22 cellular contexts compared by ENCODE assay signal in genomic region chr9:114497220-114497619, GRCh38. TPM values are rescaled to one million over a fixed set of nuclear protein-coding genes. Genes with fewer than 3 reads are reported as not detected.
DNase-seq lines count a peak whose midpoint lies in the region; ATAC-seq and TF ChIP-seq lines count a peak whose summit lies in the region.
"Had no signal": no experiment of that assay in that cellular context is flagged by ENCODE, and none has a peak within 500 bp of the region (broad histone marks: within the 10 kb centered on the region; RNA-seq: fewer than 3 reads in every experiment).

No MANE protein-coding gene starts in this region.

- H3K27me3 ChIP-seq in DOHH2 (ENCODE audit: control insufficient read depth, low read length) (peaks cover 39% of the 10 kb centered on the region), neural progenitor cell (no peaks in the 10 kb centered on the region)
- H3K27me3 ChIP-seq: ovary had no signal

- H3K4me2 ChIP-seq in DOHH2 (ENCODE audit: low read length) = 0 out of 2 replicates have a peak overlapping the region, but pooled peaks have one; percentile 0
- no peak overlapping the region for H3K4me2 ChIP-seq in neural progenitor cell

- H3K4me3 ChIP-seq in DOHH2 (ENCODE audit: low read length) (no peak overlapping the region), neural progenitor cell (no peak overlapping the region)
- H3K4me3 ChIP-seq: ovary, upper lobe of right lung had no signal

- H3K27ac Mint-ChIP-seq in T-helper 17 cell (peak overlapping the region; percentile 77), neural progenitor cell (no peak overlapping the region)
- H3K27ac Mint-ChIP-seq: activated naive CD8-positive, alpha-beta T cell treated with anti-CD3 and anti-CD28 coated beads for 36 hours; natural killer cell treated with Interleukin-12 subunit alpha and Interleukin-12 subunit beta and Interleukin-15 and Interleukin-18, amount 100 ng/mL, for 72 hours; T-helper 2 cell treated with Interferon-gamma antibody and Interleukin-4, amounts not matched to agents 5 μg/mL and 100 μg/mL, for 36 hours had no signal

- H2AFZ ChIP-seq in neural progenitor cell (replicated peaks) = no peak overlapping the region

- H3K36me3 ChIP-seq in DOHH2 (ENCODE audit: control insufficient read depth, low read length) (no peaks in the 10 kb centered on the region), neural progenitor cell (no peaks in the 10 kb centered on the region)
- H3K36me3 ChIP-seq: ovary, upper lobe of right lung, WERI-Rb-1 had no signal

- H4K20me1 ChIP-seq in DOHH2 (ENCODE audit: control insufficient read depth, insufficient read depth, low read depth, low read length) (no peaks in the 10 kb centered on the region), neural progenitor cell (ENCODE audit: low read depth) (peaks cover 12% of the 10 kb centered on the region)

- H3K4me1 ChIP-seq in DOHH2 (ENCODE audit: control insufficient read depth, low read length) = peaks cover 13% of the 10 kb centered on the region
- H3K4me1 ChIP-seq in neural progenitor cell = peaks cover 37% of the 10 kb centered on the region

- H3K79me2 ChIP-seq in DOHH2 (ENCODE audit: control insufficient read depth, low read length) (no peaks in the 10 kb centered on the region), neural progenitor cell (ENCODE audit: low read depth) (peaks cover 4% of the 10 kb centered on the region)

- H3K9me3 ChIP-seq in DOHH2 (ENCODE audit: control insufficient read depth, insufficient read depth, low read length) (no peaks in the 10 kb centered on the region), T-helper 17 cell (ENCODE audit: control insufficient read depth, low read length, poor library complexity, severe bottlenecking) (no peaks in the 10 kb centered on the region), neural progenitor cell (ENCODE audit: low read depth) (no peaks in the 10 kb centered on the region)
- H3K9me3 ChIP-seq: ovary, upper lobe of right lung had no signal

- ATAC-seq in T-helper 17 cell = no peak
- ATAC-seq: left colon; natural killer cell treated with Interleukin-12 subunit alpha and Interleukin-12 subunit beta and Interleukin-15 and Interleukin-18, amount 100 ng/mL, for 72 hours; upper lobe of right lung had no signal

- H3K27me3 Mint-ChIP-seq in T-helper 17 cell = peaks cover 8% of the 10 kb centered on the region
- H3K27me3 Mint-ChIP-seq in neural progenitor cell (ENCODE audit: insufficient read depth, low read depth) = no peaks in the 10 kb centered on the region
- H3K27me3 Mint-ChIP-seq: activated naive CD8-positive, alpha-beta T cell treated with anti-CD3 and anti-CD28 coated beads for 36 hours had no signal

- no peak overlapping the region for H3K9ac ChIP-seq in neural progenitor cell

- H3F3A ChIP-seq in DOHH2 (ENCODE audit: control insufficient read depth, insufficient read depth) (no peaks in the 10 kb centered on the region), neural progenitor cell (ENCODE audit: low read depth) (peaks cover 22% of the 10 kb centered on the region)

- peaks cover 2% of the 10 kb centered on the region for H3K36me3 Mint-ChIP-seq in T-helper 17 cell (ENCODE audit: low read depth)
- peaks cover 2% of the 10 kb centered on the region for H3K36me3 Mint-ChIP-seq in neural progenitor cell
- H3K36me3 Mint-ChIP-seq: natural killer cell treated with Interleukin-12 subunit alpha and Interleukin-12 subunit beta and Interleukin-15 and Interleukin-18, amount 100 ng/mL, for 72 hours had no signal

- H3K27ac ChIP-seq in DOHH2 (ENCODE audit: low read depth, low read length) (no peak overlapping the region), neural progenitor cell (no peak overlapping the region)
- H3K27ac ChIP-seq: C4-2B, ovary, upper lobe of right lung, WERI-Rb-1 had no signal

- TF ChIP-seq CTCF in DOHH2 (IDR thresholded peaks at IDR 0.05; ENCODE audit: low read depth, low read length, poor library complexity, severe bottlenecking) = no peak
- TF ChIP-seq CTCF in neural progenitor cell (IDR thresholded peaks at IDR 0.05) = no peak

- H3K4me3 Mint-ChIP-seq in T-helper 17 cell (no peak overlapping the region), neural progenitor cell (no peak overlapping the region)
- H3K4me3 Mint-ChIP-seq: activated naive CD8-positive, alpha-beta T cell treated with anti-CD3 and anti-CD28 coated beads for 36 hours; natural killer cell treated with Interleukin-12 subunit alpha and Interleukin-12 subunit beta and Interleukin-15 and Interleukin-18, amount 100 ng/mL, for 72 hours; T-helper 2 cell treated with Interferon-gamma antibody and Interleukin-4, amounts not matched to agents 5 μg/mL and 100 μg/mL, for 36 hours had no signal

- no peaks in the 10 kb centered on the region for H3K9me2 ChIP-seq in DOHH2 (replicated peaks; ENCODE audit: control insufficient read depth, low read length)

- H3K9me3 Mint-ChIP-seq in neural progenitor cell = no peaks in the 10 kb centered on the region
- H3K9me3 Mint-ChIP-seq: activated naive CD8-positive, alpha-beta T cell treated with anti-CD3 and anti-CD28 coated beads for 36 hours; natural killer cell treated with Interleukin-12 subunit alpha and Interleukin-12 subunit beta and Interleukin-15 and Interleukin-18, amount 100 ng/mL, for 72 hours; T-helper 2 cell treated with Interferon-gamma antibody and Interleukin-4, amounts not matched to agents 5 μg/mL and 100 μg/mL, for 36 hours had no signal

- H3K4me1 Mint-ChIP-seq in T-helper 17 cell (peaks cover 21% of the 10 kb centered on the region), neural progenitor cell (peaks cover 63% of the 10 kb centered on the region)

- DNase-seq in AML-193 (lab: John Stamatoyannopoulos, UW) = peak; percentile 12 to 16
- no peak for DNase-seq in T-helper 17 cell
- DNase-seq in medulla oblongata (ENCODE audit: extremely low spot score) = peak; percentile 30
- no peak for DNase-seq in NCI-H146 (lab: John Stamatoyannopoulos, UW)
- DNase-seq in activated CD4-positive, alpha-beta T cell treated with anti-CD3 and anti-CD28 coated beads, Interleukin-2, amount 50 U/mL, for 1 hour = no peak
- DNase-seq in neural progenitor cell (ENCODE audit: low spot score) = no peak
- DNase-seq in UCSD-AML1 (lab: John Stamatoyannopoulos, UW; ENCODE audit: unreplicated experiment) = no peak
- DNase-seq: activated CD8-positive, alpha-beta memory T cell treated with anti-CD3 and anti-CD28 coated beads, Interleukin-2, amount 50 U/mL, for 4 hours; activated naive CD8-positive, alpha-beta T cell treated with anti-CD3 and anti-CD28 coated beads for 36 hours; head of caudate nucleus; left colon; NCI-H1105 treated with DMSO at 0.1 percent for 48 hours; NCI-H2081 treated with DMSO at 0.1 percent for 48 hours; NCI-H524; ovary; retina; upper lobe of right lung; WERI-Rb-1 had no signal

RNA-seq across cellular contexts. Expression of gene WHRN, which starts 8.1 kb away (rescaled TPM):
- total RNA-seq in T-helper 17 cell (10 to 100 TPM; 18.2 to 32.6 TPM), neural progenitor cell (ENCODE audit: low replicate concordance) (1.1 and 6.6 TPM in 2 replicates)

Comparison
In these comparisons a context has a peak if more than half of its experiments do, and no peak if none do; other contexts are left out.
1. DNase-seq: peak in AML-193 (2 of 2) and medulla oblongata (single experiment); none in T-helper 17 cell (0 of 3), NCI-H146 (single experiment), activated CD4-positive, alpha-beta T cell treated with anti-CD3 and anti-CD28 coated beads, Interleukin-2, amount 50 U/mL, for 1 hour (single experiment), neural progenitor cell (single experiment) and UCSD-AML1 (single experiment).